ENCODE assay signal across 20 cellular contexts in genomic region chr2:146730882-146731281, GRCh38.
DNase-seq lines count a peak whose midpoint lies in the region; ATAC-seq and TF ChIP-seq lines count a peak whose summit lies in the region.
"Had no signal": no experiment of that assay in that cellular context is flagged by ENCODE, and none has a peak within 500 bp of the region (broad histone marks: within the 10 kb centered on the region; RNA-seq: fewer than 3 reads in every experiment).

No MANE protein-coding gene starts in this region.

- H2AFZ ChIP-seq in ACC112 (ENCODE audit: low read length, unreplicated experiment), result peak overlapping the region; percentile 64
- H2AFZ ChIP-seq in PC-3 (ENCODE audit: low read length), result no peak overlapping the region
- H2AFZ ChIP-seq in fibroblast of lung (ENCODE audit: low read length), result no peak overlapping the region

- H3K36me3 ChIP-seq in ACC112 (ENCODE audit: insufficient read depth, low read length) (no peaks in the 10 kb centered on the region), PC-3 (ENCODE audit: low read depth, low read length) (no peaks in the 10 kb centered on the region), fibroblast of lung (ENCODE audit: control insufficient read depth, insufficient read depth, low read length) (no peaks in the 10 kb centered on the region)
- H3K36me3 ChIP-seq: MG63 had no signal

- no TSS peak for BruUV-seq in PC-3 (replicated peaks; lab: Mats Ljungman, UMichigan)

- POLR2A ChIA-PET in PC-3 (lab: Charles Lee; ENCODE audit: unreplicated experiment), result no interaction called here

- TF ChIP-seq CTCF in PC-3 (conservative IDR thresholded peaks at IDR 0.05; ENCODE audit: low read depth, low read length) (no peak), fibroblast of lung (conservative IDR thresholded peaks at IDR 0.05 in 1 of 2, IDR thresholded peaks at IDR 0.05 in 1 of 2; ENCODE audit: low read depth in 1 of 2, low read length in 2 of 2) (no peak)

- H3K9me2 ChIP-seq in PC-3 (replicated peaks; ENCODE audit: low read length), result no peaks in the 10 kb centered on the region
- H3K9me2 ChIP-seq: SK-N-SH had no signal

- no peaks in the 10 kb centered on the region for H3K27me3 ChIP-seq in ACC112 (ENCODE audit: insufficient read depth, low read length)
- H3K27me3 ChIP-seq in PC-3 (ENCODE audit: low read length), result no peaks in the 10 kb centered on the region
- no peaks in the 10 kb centered on the region for H3K27me3 ChIP-seq in fibroblast of lung (ENCODE audit: control insufficient read depth, insufficient read depth, low read length)
- H3K27me3 ChIP-seq: MG63 had no signal

- H3K4me2 ChIP-seq in PC-3 (ENCODE audit: low read length) (no peak overlapping the region), fibroblast of lung (ENCODE audit: extremely low read depth, insufficient read depth, low read length) (no peak overlapping the region)
- H3K4me2 ChIP-seq: SK-N-SH had no signal

- intact Hi-C loops in PC-3 (cut with micrococcal nuclease), result no loop called here

- H3K4me3 ChIP-seq in ACC112 (ENCODE audit: low read depth, low read length) (peak overlapping the region; percentile 21; the same call in 1 of the 2 replicates), PC-3 (ENCODE audit: low read length) (no peak overlapping the region), fibroblast of lung (replicated peaks in 1 of 4; ENCODE audit: control extremely low read depth in 1 of 4, insufficient read depth in 1 of 4, low read depth in 3 of 4, low read length in 4 of 4) (no peak overlapping the region)
- H3K4me3 ChIP-seq: K562, MG63 had no signal

- CTCF ChIA-PET in PC-3 (lab: Charles Lee), result no interaction called here

- peaks cover 17% of the 10 kb centered on the region for H3K4me1 ChIP-seq in ACC112 (ENCODE audit: control insufficient read depth, insufficient read depth, low read length, unreplicated experiment)
- H3K4me1 ChIP-seq in PC-3 (ENCODE audit: insufficient read depth, low read length), result peaks cover 4% of the 10 kb centered on the region; the same call in 1 of the 2 replicates
- H3K4me1 ChIP-seq in fibroblast of lung (ENCODE audit: control insufficient read depth, extremely low read depth, insufficient read depth, low read length), result no peaks in the 10 kb centered on the region

- H4K20me1 ChIP-seq in PC-3 (ENCODE audit: low read length) (no peaks in the 10 kb centered on the region), fibroblast of lung (ENCODE audit: control insufficient read depth, extremely low read depth, insufficient read depth, low read length) (no peaks in the 10 kb centered on the region)

- peak; percentile 60 for ATAC-seq in PC-3
- ATAC-seq: K562 had no signal

- H3K9me3 ChIP-seq in PC-3 (ENCODE audit: low read length), result no peaks in the 10 kb centered on the region
- no peaks in the 10 kb centered on the region for H3K9me3 ChIP-seq in fibroblast of lung (ENCODE audit: control insufficient read depth, insufficient read depth, low read depth, low read length)
- H3K9me3 ChIP-seq: MG63, SK-N-SH had no signal

- no peak overlapping the region for H3K27ac ChIP-seq in ACC112 (ENCODE audit: low read depth, low read length)
- no peak overlapping the region for H3K27ac ChIP-seq in PC-3 (ENCODE audit: low read length)
- H3K27ac ChIP-seq in fibroblast of lung (ENCODE audit: insufficient read depth, low read length), result no peak overlapping the region
- H3K27ac ChIP-seq: 22Rv1 had no signal

- H3K9ac ChIP-seq in PC-3 (ENCODE audit: low read length) (no peak overlapping the region), fibroblast of lung (ENCODE audit: insufficient read depth, low read length) (no peak overlapping the region)
- H3K9ac ChIP-seq: SK-N-SH had no signal

- DNase-seq in PC-3 (peak; percentile 25), fibroblast of lung (ENCODE audit: low read depth in 2 of 2) (peak; percentile 5 to 55), hepatic stellate cell (ENCODE audit: low spot score) (peak; percentile 2), NCI-H1930 (lab: John Stamatoyannopoulos, UW) (no peak), SHP77 (lab: John Stamatoyannopoulos, UW) (no peak), AML-193 (lab: John Stamatoyannopoulos, UW) (no peak), HuH-7 (ENCODE audit: low spot score) (no peak)
- DNase-seq: EL, H7, HFFc6, MG63, NCI-H1694 treated with DMSO at 0.1 percent for 48 hours, NCI-H446, NCI-H526, RPMI8226, SIG-M5, SK-N-SH had no signal

- no peaks in the 10 kb centered on the region for H3K79me2 ChIP-seq in ACC112 (ENCODE audit: control insufficient read depth, insufficient read depth, low read length, unreplicated experiment)
- no peaks in the 10 kb centered on the region for H3K79me2 ChIP-seq in PC-3 (ENCODE audit: low read length)
- H3K79me2 ChIP-seq in fibroblast of lung (ENCODE audit: control insufficient read depth, insufficient read depth, low read length), result no peaks in the 10 kb centered on the region

- H3F3A ChIP-seq in PC-3 (ENCODE audit: low read length, unreplicated experiment), result no peaks in the 10 kb centered on the region

Comparison
In these comparisons a context has a peak if more than half of its experiments do, and no peak if none do; other contexts are left out.
1. DNase-seq: peak in PC-3 (single experiment), fibroblast of lung (2 of 2) and hepatic stellate cell (single experiment); none in NCI-H1930 (0 of 2), SHP77 (0 of 2), AML-193 (0 of 2) and HuH-7 (single experiment).